Comparison of ENCODE assay signal across 1 cellular context in the genomic region with DNA sequence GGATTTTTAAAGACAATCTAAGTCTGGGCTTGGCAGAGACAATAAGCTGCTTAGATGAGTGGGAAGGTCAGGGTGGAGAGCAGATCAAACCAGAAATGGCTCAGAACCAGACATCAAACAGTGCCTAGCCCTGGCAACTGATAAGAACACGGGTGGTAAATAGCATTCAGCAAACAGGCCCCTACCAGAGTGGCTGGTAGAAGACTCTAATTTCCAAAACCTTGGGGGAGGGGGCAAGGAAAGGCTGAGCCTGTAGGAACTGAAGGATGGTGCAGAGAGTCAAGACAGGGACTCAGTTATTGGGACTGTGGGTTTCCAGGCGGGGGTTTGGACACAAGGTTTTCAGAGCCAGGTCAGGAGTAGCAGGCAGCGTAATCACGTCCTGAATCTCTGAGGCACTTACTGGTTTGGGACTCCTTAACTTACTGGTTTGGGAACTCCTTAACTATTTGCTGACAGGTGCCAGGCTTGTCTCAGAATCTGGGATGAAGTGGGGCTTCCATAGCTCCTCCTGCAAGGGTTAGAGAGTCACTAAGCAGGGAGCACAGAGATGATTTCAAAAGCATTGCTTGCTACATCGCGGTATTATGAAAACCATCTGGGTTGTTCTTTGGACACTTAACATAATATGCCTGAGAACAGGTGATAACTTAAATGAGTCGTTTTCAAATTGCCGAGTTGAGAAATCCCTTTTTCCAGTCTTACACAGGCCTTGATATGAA.
TF ChIP-seq lines count a peak whose summit lies in the region.

No MANE protein-coding gene starts in this region.

TF ChIP-seq in HepG2, 621 proteins besides CTCF, POLR2A, EP300 and RAD21 (continued from another document and continues in another):
- TF ChIP-seq, protein P1, sequence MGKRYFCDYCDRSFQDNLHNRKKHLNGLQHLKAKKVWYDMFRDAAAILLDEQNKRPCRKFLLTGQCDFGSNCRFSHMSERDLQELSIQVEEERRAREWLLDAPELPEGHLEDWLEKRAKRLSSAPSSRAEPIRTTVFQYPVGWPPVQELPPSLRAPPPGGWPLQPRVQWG (CRISPR knock-in tag; IDR thresholded peaks at IDR 0.05; ENCODE audit: borderline replicate concordance, low read depth) = no peak
- TF ChIP-seq, protein P2, sequence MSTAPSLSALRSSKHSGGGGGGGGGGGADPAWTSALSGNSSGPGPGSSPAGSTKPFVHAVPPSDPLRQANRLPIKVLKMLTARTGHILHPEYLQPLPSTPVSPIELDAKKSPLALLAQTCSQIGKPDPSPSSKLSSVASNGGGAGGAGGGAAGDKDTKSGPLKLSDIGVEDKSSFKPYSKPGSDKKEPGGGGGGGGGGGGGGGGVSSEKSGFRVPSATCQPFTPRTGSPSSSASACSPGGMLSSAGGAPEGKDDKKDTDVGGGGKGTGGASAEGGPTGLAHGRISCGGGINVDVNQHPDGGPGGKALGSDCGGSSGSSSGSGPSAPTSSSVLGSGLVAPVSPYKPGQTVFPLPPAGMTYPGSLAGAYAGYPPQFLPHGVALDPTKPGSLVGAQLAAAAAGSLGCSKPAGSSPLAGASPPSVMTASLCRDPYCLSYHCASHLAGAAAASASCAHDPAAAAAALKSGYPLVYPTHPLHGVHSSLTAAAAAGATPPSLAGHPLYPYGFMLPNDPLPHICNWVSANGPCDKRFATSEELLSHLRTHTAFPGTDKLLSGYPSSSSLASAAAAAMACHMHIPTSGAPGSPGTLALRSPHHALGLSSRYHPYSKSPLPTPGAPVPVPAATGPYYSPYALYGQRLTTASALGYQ (CRISPR knock-in tag; IDR thresholded peaks at IDR 0.05) = no peak
- no peak for TF ChIP-seq ZNF652 (CRISPR knock-in tag; IDR thresholded peaks at IDR 0.05; ENCODE audit: borderline replicate concordance, low read depth)
- TF ChIP-seq, protein P3, sequence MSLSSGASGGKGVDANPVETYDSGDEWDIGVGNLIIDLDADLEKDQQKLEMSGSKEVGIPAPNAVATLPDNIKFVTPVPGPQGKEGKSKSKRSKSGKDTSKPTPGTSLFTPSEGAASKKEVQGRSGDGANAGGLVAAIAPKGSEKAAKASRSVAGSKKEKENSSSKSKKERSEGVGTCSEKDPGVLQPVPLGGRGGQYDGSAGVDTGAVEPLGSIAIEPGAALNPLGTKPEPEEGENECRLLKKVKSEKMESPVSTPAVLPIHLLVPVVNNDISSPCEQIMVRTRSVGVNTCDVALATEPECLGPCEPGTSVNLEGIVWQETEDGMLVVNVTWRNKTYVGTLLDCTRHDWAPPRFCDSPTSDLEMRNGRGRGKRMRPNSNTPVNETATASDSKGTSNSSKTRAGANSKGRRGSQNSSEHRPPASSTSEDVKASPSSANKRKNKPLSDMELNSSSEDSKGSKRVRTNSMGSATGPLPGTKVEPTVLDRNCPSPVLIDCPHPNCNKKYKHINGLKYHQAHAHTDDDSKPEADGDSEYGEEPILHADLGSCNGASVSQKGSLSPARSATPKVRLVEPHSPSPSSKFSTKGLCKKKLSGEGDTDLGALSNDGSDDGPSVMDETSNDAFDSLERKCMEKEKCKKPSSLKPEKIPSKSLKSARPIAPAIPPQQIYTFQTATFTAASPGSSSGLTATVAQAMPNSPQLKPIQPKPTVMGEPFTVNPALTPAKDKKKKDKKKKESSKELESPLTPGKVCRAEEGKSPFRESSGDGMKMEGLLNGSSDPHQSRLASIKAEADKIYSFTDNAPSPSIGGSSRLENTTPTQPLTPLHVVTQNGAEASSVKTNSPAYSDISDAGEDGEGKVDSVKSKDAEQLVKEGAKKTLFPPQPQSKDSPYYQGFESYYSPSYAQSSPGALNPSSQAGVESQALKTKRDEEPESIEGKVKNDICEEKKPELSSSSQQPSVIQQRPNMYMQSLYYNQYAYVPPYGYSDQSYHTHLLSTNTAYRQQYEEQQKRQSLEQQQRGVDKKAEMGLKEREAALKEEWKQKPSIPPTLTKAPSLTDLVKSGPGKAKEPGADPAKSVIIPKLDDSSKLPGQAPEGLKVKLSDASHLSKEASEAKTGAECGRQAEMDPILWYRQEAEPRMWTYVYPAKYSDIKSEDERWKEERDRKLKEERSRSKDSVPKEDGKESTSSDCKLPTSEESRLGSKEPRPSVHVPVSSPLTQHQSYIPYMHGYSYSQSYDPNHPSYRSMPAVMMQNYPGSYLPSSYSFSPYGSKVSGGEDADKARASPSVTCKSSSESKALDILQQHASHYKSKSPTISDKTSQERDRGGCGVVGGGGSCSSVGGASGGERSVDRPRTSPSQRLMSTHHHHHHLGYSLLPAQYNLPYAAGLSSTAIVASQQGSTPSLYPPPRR (CRISPR knock-in tag; IDR thresholded peaks at IDR 0.05; ENCODE audit: borderline replicate concordance) = peak; percentile 60; the same call in 1 of the 2 replicates
- TF ChIP-seq RXRB (CRISPR knock-in tag; IDR thresholded peaks at IDR 0.05; ENCODE audit: borderline replicate concordance) = no peak
- TF ChIP-seq, protein P4, sequence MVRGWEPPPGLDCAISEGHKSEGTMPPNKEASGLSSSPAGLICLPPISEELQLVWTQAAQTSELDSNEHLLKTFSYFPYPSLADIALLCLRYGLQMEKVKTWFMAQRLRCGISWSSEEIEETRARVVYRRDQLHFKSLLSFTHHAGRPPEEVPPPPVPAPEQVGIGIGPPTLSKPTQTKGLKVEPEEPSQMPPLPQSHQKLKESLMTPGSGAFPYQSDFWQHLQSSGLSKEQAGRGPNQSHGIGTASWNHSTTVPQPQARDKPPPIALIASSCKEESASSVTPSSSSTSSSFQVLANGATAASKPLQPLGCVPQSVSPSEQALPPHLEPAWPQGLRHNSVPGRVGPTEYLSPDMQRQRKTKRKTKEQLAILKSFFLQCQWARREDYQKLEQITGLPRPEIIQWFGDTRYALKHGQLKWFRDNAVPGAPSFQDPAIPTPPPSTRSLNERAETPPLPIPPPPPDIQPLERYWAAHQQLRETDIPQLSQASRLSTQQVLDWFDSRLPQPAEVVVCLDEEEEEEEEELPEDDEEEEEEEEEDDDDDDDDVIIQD (CRISPR knock-in tag; IDR thresholded peaks at IDR 0.05; ENCODE audit: low read depth) = no peak
- TF ChIP-seq MIXL1 (CRISPR knock-in tag; IDR thresholded peaks at IDR 0.05) = no peak
- TF ChIP-seq DMAP1 (CRISPR knock-in tag; IDR thresholded peaks at IDR 0.05) = no peak
- TF ChIP-seq ZMYM2 (CRISPR knock-in tag; IDR thresholded peaks at IDR 0.05) = no peak
- no peak for TF ChIP-seq ZNF501 (CRISPR knock-in tag; IDR thresholded peaks at IDR 0.05)
- TF ChIP-seq ZNF598 (CRISPR knock-in tag; IDR thresholded peaks at IDR 0.05; ENCODE audit: borderline replicate concordance) = no peak
- no peak for TF ChIP-seq ZNF883 (CRISPR knock-in tag; IDR thresholded peaks at IDR 0.05; ENCODE audit: not compliant biosample characterization)
- TF ChIP-seq CC2D1A (CRISPR knock-in tag; IDR thresholded peaks at IDR 0.05) = no peak
- peak; percentile 13; the same call in 1 of the 2 replicates for TF ChIP-seq TBX2 (CRISPR knock-in tag; IDR thresholded peaks at IDR 0.05; ENCODE audit: borderline replicate concordance)
- TF ChIP-seq NR2F6 (IDR thresholded peaks at IDR 0.05) = peak; percentile 36; the same call in 1 of the 2 replicates
- peak; percentile 64; the same call in 1 of the 2 replicates for TF ChIP-seq NR2F6 (CRISPR knock-in tag; IDR thresholded peaks at IDR 0.05)
- TF ChIP-seq, protein P5, sequence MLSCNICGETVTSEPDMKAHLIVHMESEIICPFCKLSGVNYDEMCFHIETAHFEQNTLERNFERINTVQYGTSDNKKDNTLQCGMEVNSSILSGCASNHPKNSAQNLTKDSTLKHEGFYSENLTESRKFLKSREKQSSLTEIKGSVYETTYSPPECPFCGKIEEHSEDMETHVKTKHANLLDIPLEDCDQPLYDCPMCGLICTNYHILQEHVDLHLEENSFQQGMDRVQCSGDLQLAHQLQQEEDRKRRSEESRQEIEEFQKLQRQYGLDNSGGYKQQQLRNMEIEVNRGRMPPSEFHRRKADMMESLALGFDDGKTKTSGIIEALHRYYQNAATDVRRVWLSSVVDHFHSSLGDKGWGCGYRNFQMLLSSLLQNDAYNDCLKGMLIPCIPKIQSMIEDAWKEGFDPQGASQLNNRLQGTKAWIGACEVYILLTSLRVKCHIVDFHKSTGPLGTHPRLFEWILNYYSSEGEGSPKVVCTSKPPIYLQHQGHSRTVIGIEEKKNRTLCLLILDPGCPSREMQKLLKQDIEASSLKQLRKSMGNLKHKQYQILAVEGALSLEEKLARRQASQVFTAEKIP (CRISPR knock-in tag; IDR thresholded peaks at IDR 0.05; ENCODE audit: borderline replicate concordance) = no peak
- TF ChIP-seq, protein P6, sequence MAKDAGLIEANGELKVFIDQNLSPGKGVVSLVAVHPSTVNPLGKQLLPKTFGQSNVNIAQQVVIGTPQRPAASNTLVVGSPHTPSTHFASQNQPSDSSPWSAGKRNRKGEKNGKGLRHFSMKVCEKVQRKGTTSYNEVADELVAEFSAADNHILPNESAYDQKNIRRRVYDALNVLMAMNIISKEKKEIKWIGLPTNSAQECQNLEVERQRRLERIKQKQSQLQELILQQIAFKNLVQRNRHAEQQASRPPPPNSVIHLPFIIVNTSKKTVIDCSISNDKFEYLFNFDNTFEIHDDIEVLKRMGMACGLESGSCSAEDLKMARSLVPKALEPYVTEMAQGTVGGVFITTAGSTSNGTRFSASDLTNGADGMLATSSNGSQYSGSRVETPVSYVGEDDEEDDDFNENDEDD (CRISPR knock-in tag; IDR thresholded peaks at IDR 0.05; ENCODE audit: borderline replicate concordance) = no peak; the same call in 1 of the 2 replicates
- TF ChIP-seq NFE2L2 (IDR thresholded peaks at IDR 0.05; ENCODE audit: low read length) = no peak
- TF ChIP-seq ZNF724P (CRISPR knock-in tag; IDR thresholded peaks at IDR 0.05; ENCODE audit: borderline replicate concordance) = no peak
- TF ChIP-seq, protein P7, sequence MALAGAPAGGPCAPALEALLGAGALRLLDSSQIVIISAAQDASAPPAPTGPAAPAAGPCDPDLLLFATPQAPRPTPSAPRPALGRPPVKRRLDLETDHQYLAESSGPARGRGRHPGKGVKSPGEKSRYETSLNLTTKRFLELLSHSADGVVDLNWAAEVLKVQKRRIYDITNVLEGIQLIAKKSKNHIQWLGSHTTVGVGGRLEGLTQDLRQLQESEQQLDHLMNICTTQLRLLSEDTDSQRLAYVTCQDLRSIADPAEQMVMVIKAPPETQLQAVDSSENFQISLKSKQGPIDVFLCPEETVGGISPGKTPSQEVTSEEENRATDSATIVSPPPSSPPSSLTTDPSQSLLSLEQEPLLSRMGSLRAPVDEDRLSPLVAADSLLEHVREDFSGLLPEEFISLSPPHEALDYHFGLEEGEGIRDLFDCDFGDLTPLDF (CRISPR knock-in tag; IDR thresholded peaks at IDR 0.05) = no peak
- 0 out of 2 replicates have a peak, but pooled peaks have one; percentile 37 for TF ChIP-seq HMG20B (CRISPR knock-in tag; conservative IDR thresholded peaks at IDR 0.05)
- no peak for TF ChIP-seq ZFP36L1 (CRISPR knock-in tag; IDR thresholded peaks at IDR 0.05)
- TF ChIP-seq, protein P8, sequence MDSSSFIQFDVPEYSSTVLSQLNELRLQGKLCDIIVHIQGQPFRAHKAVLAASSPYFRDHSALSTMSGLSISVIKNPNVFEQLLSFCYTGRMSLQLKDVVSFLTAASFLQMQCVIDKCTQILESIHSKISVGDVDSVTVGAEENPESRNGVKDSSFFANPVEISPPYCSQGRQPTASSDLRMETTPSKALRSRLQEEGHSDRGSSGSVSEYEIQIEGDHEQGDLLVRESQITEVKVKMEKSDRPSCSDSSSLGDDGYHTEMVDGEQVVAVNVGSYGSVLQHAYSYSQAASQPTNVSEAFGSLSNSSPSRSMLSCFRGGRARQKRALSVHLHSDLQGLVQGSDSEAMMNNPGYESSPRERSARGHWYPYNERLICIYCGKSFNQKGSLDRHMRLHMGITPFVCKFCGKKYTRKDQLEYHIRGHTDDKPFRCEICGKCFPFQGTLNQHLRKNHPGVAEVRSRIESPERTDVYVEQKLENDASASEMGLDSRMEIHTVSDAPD (CRISPR knock-in tag; IDR thresholded peaks at IDR 0.05) = peak; percentile 90
- TF ChIP-seq HNF4A (CRISPR knock-in tag; IDR thresholded peaks at IDR 0.05) = peak; percentile 11; the same call in 1 of the 2 replicates
- TF ChIP-seq ZNF7 (CRISPR knock-in tag; IDR thresholded peaks at IDR 0.05) = no peak
- TF ChIP-seq CHD2 (IDR thresholded peaks at IDR 0.05; ENCODE audit: low read depth, low read length) = no peak
- no peak for TF ChIP-seq ZNF672 (CRISPR knock-in tag; IDR thresholded peaks at IDR 0.05)
- 0 out of 2 replicates have a peak, but pooled peaks have one; percentile 19 for TF ChIP-seq NCOR1 (IDR thresholded peaks at IDR 0.05; ENCODE audit: borderline replicate concordance, low read length)
- no peak for TF ChIP-seq ZNF282 (IDR thresholded peaks at IDR 0.05; ENCODE audit: partially characterized antibody)
- peak; percentile 39 for TF ChIP-seq ZNF331 (CRISPR knock-in tag; IDR thresholded peaks at IDR 0.05)
- no peak for TF ChIP-seq CCDC6 (CRISPR knock-in tag; IDR thresholded peaks at IDR 0.05)
- TF ChIP-seq HOXA9 (CRISPR knock-in tag; IDR thresholded peaks at IDR 0.05; ENCODE audit: borderline replicate concordance) = no peak
- no peak for TF ChIP-seq PLRG1 (conservative IDR thresholded peaks at IDR 0.05)
- no peak for TF ChIP-seq SMAD9 (CRISPR knock-in tag; IDR thresholded peaks at IDR 0.05)
- no peak for TF ChIP-seq NFRKB (IDR thresholded peaks at IDR 0.05)
- TF ChIP-seq, protein P9, sequence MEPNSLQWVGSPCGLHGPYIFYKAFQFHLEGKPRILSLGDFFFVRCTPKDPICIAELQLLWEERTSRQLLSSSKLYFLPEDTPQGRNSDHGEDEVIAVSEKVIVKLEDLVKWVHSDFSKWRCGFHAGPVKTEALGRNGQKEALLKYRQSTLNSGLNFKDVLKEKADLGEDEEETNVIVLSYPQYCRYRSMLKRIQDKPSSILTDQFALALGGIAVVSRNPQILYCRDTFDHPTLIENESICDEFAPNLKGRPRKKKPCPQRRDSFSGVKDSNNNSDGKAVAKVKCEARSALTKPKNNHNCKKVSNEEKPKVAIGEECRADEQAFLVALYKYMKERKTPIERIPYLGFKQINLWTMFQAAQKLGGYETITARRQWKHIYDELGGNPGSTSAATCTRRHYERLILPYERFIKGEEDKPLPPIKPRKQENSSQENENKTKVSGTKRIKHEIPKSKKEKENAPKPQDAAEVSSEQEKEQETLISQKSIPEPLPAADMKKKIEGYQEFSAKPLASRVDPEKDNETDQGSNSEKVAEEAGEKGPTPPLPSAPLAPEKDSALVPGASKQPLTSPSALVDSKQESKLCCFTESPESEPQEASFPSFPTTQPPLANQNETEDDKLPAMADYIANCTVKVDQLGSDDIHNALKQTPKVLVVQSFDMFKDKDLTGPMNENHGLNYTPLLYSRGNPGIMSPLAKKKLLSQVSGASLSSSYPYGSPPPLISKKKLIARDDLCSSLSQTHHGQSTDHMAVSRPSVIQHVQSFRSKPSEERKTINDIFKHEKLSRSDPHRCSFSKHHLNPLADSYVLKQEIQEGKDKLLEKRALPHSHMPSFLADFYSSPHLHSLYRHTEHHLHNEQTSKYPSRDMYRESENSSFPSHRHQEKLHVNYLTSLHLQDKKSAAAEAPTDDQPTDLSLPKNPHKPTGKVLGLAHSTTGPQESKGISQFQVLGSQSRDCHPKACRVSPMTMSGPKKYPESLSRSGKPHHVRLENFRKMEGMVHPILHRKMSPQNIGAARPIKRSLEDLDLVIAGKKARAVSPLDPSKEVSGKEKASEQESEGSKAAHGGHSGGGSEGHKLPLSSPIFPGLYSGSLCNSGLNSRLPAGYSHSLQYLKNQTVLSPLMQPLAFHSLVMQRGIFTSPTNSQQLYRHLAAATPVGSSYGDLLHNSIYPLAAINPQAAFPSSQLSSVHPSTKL (CRISPR knock-in tag; IDR thresholded peaks at IDR 0.05) = peak; percentile 36
- TF ChIP-seq ZNF678 (CRISPR knock-in tag; IDR thresholded peaks at IDR 0.05) = no peak
- no peak for TF ChIP-seq MBNL3 (CRISPR knock-in tag; conservative IDR thresholded peaks at IDR 0.05)
- no peak for TF ChIP-seq ZSCAN30 (CRISPR knock-in tag; IDR thresholded peaks at IDR 0.05)
- TF ChIP-seq SNAPC2 (CRISPR knock-in tag; IDR thresholded peaks at IDR 0.05) = 0 out of 2 replicates have a peak, but pooled peaks have one; percentile 43
- TF ChIP-seq FOXA1 (IDR thresholded peaks at IDR 0.05) = no peak
- TF ChIP-seq FOXA1 (CRISPR knock-in tag; IDR thresholded peaks at IDR 0.05) = peak; percentile 71
- no peak for TF ChIP-seq SRF (IDR thresholded peaks at IDR 0.05; ENCODE audit: low read depth, low read length)
- peak; percentile 71; the same call in 1 of the 2 replicates for TF ChIP-seq RFX5 (IDR thresholded peaks at IDR 0.05; ENCODE audit: low read depth, low read length)
